ENCODE assay signal across 24 cellular contexts in genomic region chr12:27192118-27192802, GRCh38. TPM values are rescaled to one million over a fixed set of nuclear protein-coding genes. Genes with fewer than 3 reads are reported as not detected.
DNase-seq lines count a peak whose midpoint lies in the region; ATAC-seq and TF ChIP-seq lines count a peak whose summit lies in the region.
"Had no signal": no experiment of that assay in that cellular context is flagged by ENCODE, and none has a peak within 500 bp of the region (broad histone marks: within the 10 kb centered on the region; RNA-seq: fewer than 3 reads in every experiment).

No MANE protein-coding gene starts in this region.

- H3K36me3 ChIP-seq in adipocyte (ENCODE audit: control insufficient read depth, insufficient read depth, low read length, severe bottlenecking): no peaks in the 10 kb centered on the region
- H3K36me3 ChIP-seq in tibial artery: no peaks in the 10 kb centered on the region
- no peaks in the 10 kb centered on the region for H3K36me3 ChIP-seq in CD8-positive, alpha-beta T cell (ENCODE audit: insufficient read depth, low read length)
- H3K36me3 ChIP-seq: gastrocnemius medialis, suprapubic skin had no signal

- H3K27ac ChIP-seq in tibial artery: peak overlapping the region; percentile 83 to 84
- no peak overlapping the region for H3K27ac ChIP-seq in CD8-positive, alpha-beta T cell (ENCODE audit: low read depth, low read length)
- H3K27ac ChIP-seq: gastrocnemius medialis, parathyroid adenoma, suprapubic skin had no signal

- intact Hi-C loops in dendritic cell treated with granulocyte-macrophage colony-stimulating factor and Interleukin-4, amounts not matched to agents 40 ng/mL and 50 ng/mL, for 4 days (cut with micrococcal nuclease): no loop called here
- intact Hi-C loops in tibial artery (cut with DNase I; ENCODE audit: low total_unique reads): no loop called here
- intact Hi-C loops in CD8-positive, alpha-beta T cell (cut with DNase I, micrococcal nuclease): no loop called here

- POLR2A ChIA-PET in CD8-positive, alpha-beta T cell (lab: Charles Lee): no interaction called here

- no peaks in the 10 kb centered on the region for H3K36me3 Mint-ChIP-seq in dendritic cell treated with granulocyte-macrophage colony-stimulating factor and Interleukin-4, amounts not matched to agents 40 ng/mL and 50 ng/mL, for 4 days (ENCODE audit: low read depth)
- no peaks in the 10 kb centered on the region for H3K36me3 Mint-ChIP-seq in neural crest cell (ENCODE audit: low read depth)
- no peaks in the 10 kb centered on the region for H3K36me3 Mint-ChIP-seq in CD8-positive, alpha-beta T cell

- H3K9me3 ChIP-seq in adipocyte (ENCODE audit: control insufficient read depth, low read length) (no peaks in the 10 kb centered on the region), tibial artery (no peaks in the 10 kb centered on the region)
- no peaks in the 10 kb centered on the region for H3K9me3 ChIP-seq in CD8-positive, alpha-beta T cell (ENCODE audit: low read length)
- H3K9me3 ChIP-seq: gastrocnemius medialis, suprapubic skin had no signal

- H3K9ac ChIP-seq in adipocyte (ENCODE audit: low read length): peak overlapping the region; percentile 79
- H3K9ac ChIP-seq: parathyroid adenoma had no signal

- CTCF ChIA-PET in CD8-positive, alpha-beta T cell (lab: Charles Lee): interaction anchor here (0.7 kb wide), 1 partner anchor 30 kb away, joined by 4 read pairs; no protein-coding TSS in a partner anchor

- H3K4me3 ChIP-seq in adipocyte (ENCODE audit: low read length) (no peak overlapping the region), tibial artery (no peak overlapping the region)
- H3K4me3 ChIP-seq in CD8-positive, alpha-beta T cell (ENCODE audit: low read depth, low read length): no peak overlapping the region
- H3K4me3 ChIP-seq: gastrocnemius medialis, suprapubic skin had no signal

- H3K4me1 ChIP-seq in adipocyte (ENCODE audit: control insufficient read depth, insufficient read depth, low read length): peaks cover 55% of the 10 kb centered on the region
- peaks cover 0 to 86% (median 54%) of the 10 kb centered on the region in 4 donors for H3K4me1 ChIP-seq in tibial artery
- no peaks in the 10 kb centered on the region for H3K4me1 ChIP-seq in CD8-positive, alpha-beta T cell (ENCODE audit: insufficient read depth, low read length)
- H3K4me1 ChIP-seq: parathyroid adenoma had no signal

- ATAC-seq in CD8-positive, alpha-beta T cell: no peak
- ATAC-seq: activated CD4-positive, CD25-positive, alpha-beta regulatory T cell treated with anti-CD3 and anti-CD28 coated beads, Interleukin-2, amount 50 U/mL, for 24 hours; activated CD8-positive, alpha-beta T cell treated with anti-CD3 and anti-CD28 coated beads for 36 hours; effector memory CD8-positive, alpha-beta T cell; esophagus mucosa; gastrocnemius medialis; naive thymus-derived CD8-positive, alpha-beta T cell had no signal

- H3K27me3 Mint-ChIP-seq in dendritic cell treated with granulocyte-macrophage colony-stimulating factor and Interleukin-4, amounts not matched to agents 40 ng/mL and 50 ng/mL, for 4 days: no peaks in the 10 kb centered on the region
- no peaks in the 10 kb centered on the region for H3K27me3 Mint-ChIP-seq in neural crest cell (ENCODE audit: low read depth)
- H3K27me3 Mint-ChIP-seq in CD8-positive, alpha-beta T cell (ENCODE audit: low read depth): no peaks in the 10 kb centered on the region
- H3K27me3 Mint-ChIP-seq: activated CD8-positive, alpha-beta T cell treated with anti-CD3 and anti-CD28 coated beads for 36 hours; CD8-positive, alpha-beta memory T cell; effector memory CD8-positive, alpha-beta T cell; naive thymus-derived CD8-positive, alpha-beta T cell had no signal

- H3K27ac Mint-ChIP-seq in dendritic cell treated with granulocyte-macrophage colony-stimulating factor and Interleukin-4, amounts not matched to agents 40 ng/mL and 50 ng/mL, for 4 days: peak overlapping the region; percentile 16
- peak overlapping the region; percentile 10 for H3K27ac Mint-ChIP-seq in neural crest cell (ENCODE audit: unreplicated experiment)
- H3K27ac Mint-ChIP-seq in CD8-positive, alpha-beta T cell: no peak overlapping the region
- H3K27ac Mint-ChIP-seq: activated CD8-positive, alpha-beta T cell treated with anti-CD3 and anti-CD28 coated beads for 36 hours; CD8-positive, alpha-beta memory T cell; effector memory CD8-positive, alpha-beta T cell; naive thymus-derived CD8-positive, alpha-beta T cell had no signal

- DNase-seq in adipocyte (ENCODE audit: low read depth) (no peak), neural crest cell (ENCODE audit: low read depth, low spot score) (no peak), tibial artery (no peak), DMS79 treated with DMSO at 0.1 percent for 48 hours (lab: John Stamatoyannopoulos, UW) (no peak), HT-29 (ENCODE audit: low spot score) (no peak)
- DNase-seq in CD8-positive, alpha-beta T cell: no peak
- DNase-seq: activated CD8-positive, alpha-beta T cell treated with anti-CD3 and anti-CD28 coated beads for 36 hours; activated gamma-delta T cell treated with Interleukin-2 at 50 U/mL for 16 hours; activated T-cell treated with anti-CD3 and anti-CD28 coated beads, Interleukin-2, amount 50 U/mL, for 1 hour; amygdala; CD8-positive, alpha-beta memory T cell; effector memory CD8-positive, alpha-beta T cell; gastrocnemius medialis; mesendoderm; naive thymus-derived CD8-positive, alpha-beta T cell; NCI-H187 treated with DMSO at 0.1 percent for 48 hours; NCI-H226; NCI-H82; SHP77 had no signal

- peaks cover 23% of the 10 kb centered on the region for H3K4me1 Mint-ChIP-seq in dendritic cell treated with granulocyte-macrophage colony-stimulating factor and Interleukin-4, amounts not matched to agents 40 ng/mL and 50 ng/mL, for 4 days (ENCODE audit: low read depth)
- peaks cover 9% of the 10 kb centered on the region for H3K4me1 Mint-ChIP-seq in neural crest cell
- H3K4me1 Mint-ChIP-seq in CD8-positive, alpha-beta T cell (ENCODE audit: low read depth): no peaks in the 10 kb centered on the region
- H3K4me1 Mint-ChIP-seq: CD8-positive, alpha-beta memory T cell; naive thymus-derived CD8-positive, alpha-beta T cell had no signal

- no peak overlapping the region for H3K4me3 Mint-ChIP-seq in dendritic cell treated with granulocyte-macrophage colony-stimulating factor and Interleukin-4, amounts not matched to agents 40 ng/mL and 50 ng/mL, for 4 days
- no peak overlapping the region for H3K4me3 Mint-ChIP-seq in neural crest cell
- no peak overlapping the region for H3K4me3 Mint-ChIP-seq in CD8-positive, alpha-beta T cell
- H3K4me3 Mint-ChIP-seq: activated CD8-positive, alpha-beta T cell treated with anti-CD3 and anti-CD28 coated beads for 36 hours; CD8-positive, alpha-beta memory T cell; effector memory CD8-positive, alpha-beta T cell; naive thymus-derived CD8-positive, alpha-beta T cell had no signal

- H3K9me3 Mint-ChIP-seq in dendritic cell treated with granulocyte-macrophage colony-stimulating factor and Interleukin-4, amounts not matched to agents 40 ng/mL and 50 ng/mL, for 4 days: no peaks in the 10 kb centered on the region
- H3K9me3 Mint-ChIP-seq in neural crest cell: peaks cover 2% of the 10 kb centered on the region
- no peaks in the 10 kb centered on the region for H3K9me3 Mint-ChIP-seq in CD8-positive, alpha-beta T cell
- H3K9me3 Mint-ChIP-seq: activated CD8-positive, alpha-beta T cell treated with anti-CD3 and anti-CD28 coated beads for 36 hours; CD8-positive, alpha-beta memory T cell; effector memory CD8-positive, alpha-beta T cell; naive thymus-derived CD8-positive, alpha-beta T cell had no signal

- TF ChIP-seq CTCF in neural crest cell (conservative IDR thresholded peaks at IDR 0.05) (no peak), tibial artery (IDR thresholded peaks at IDR 0.05) (no peak)
- TF ChIP-seq CTCF in CD8-positive, alpha-beta T cell (IDR thresholded peaks at IDR 0.05): no peak

- H3K27me3 ChIP-seq in adipocyte (replicated peaks; ENCODE audit: control insufficient read depth, insufficient read depth, low read length): no peaks in the 10 kb centered on the region
- H3K27me3 ChIP-seq in tibial artery: no peaks in the 10 kb centered on the region
- H3K27me3 ChIP-seq in CD8-positive, alpha-beta T cell (ENCODE audit: insufficient read depth, low read length): no peaks in the 10 kb centered on the region
- H3K27me3 ChIP-seq: gastrocnemius medialis, suprapubic skin had no signal

RNA-seq across cellular contexts. Expression of gene STK38L, which starts 51.8 kb away (rescaled TPM):
- total RNA-seq in neural crest cell: 29.9 and 34.2 TPM in 2 replicates
- 10 to 100 TPM; 27.0 to 28.6 TPM for total RNA-seq in CD8-positive, alpha-beta T cell
- 19.6 and 33.2 TPM in 2 replicates for total RNA-seq in HT-29 (2014; rRNA removed; shearing (Covaris generic))
